Comparison of ENCODE assay signal across 26 cellular contexts in the genomic region with DNA sequence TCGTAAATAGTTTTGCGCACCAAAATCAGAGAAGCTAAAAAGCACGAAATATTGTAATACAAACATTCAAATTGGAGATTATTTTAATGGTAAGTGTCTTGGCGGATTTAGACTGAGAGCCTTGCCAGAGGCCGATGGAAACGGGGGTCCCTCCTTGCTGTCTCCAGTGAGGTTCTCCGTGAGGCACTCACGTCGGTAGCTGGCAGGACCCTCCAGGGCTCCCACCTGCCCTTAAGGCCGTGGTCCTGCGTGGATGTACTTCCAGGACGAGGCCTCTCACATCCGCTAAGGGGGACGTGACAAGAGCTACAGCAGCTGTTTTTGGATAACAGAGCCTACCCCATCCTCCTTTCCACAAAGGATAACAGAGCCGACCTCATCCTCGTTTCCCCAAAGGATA. TPM values are rescaled to one million over a fixed set of nuclear protein-coding genes. Genes with fewer than 3 reads are reported as not detected.
"Had no signal": no experiment of that assay in that cellular context is flagged by ENCODE, and none has a peak within 500 bp of the region (broad histone marks: within the 10 kb centered on the region; RNA-seq: fewer than 3 reads in every experiment).

No MANE protein-coding gene starts in this region.

- H3K4me3 Mint-ChIP-seq: activated CD4-positive, alpha-beta memory T cell treated with anti-CD3 and anti-CD28 coated beads, Interleukin-2, amount 10 ng/mL, durations not matched to agents 7 days and 5 days; activated CD4-positive, alpha-beta T cell treated with anti-CD3 and anti-CD28 coated beads, Interleukin-2, amount 10 ng/mL, durations not matched to agents 7 days and 5 days; activated naive CD4-positive, alpha-beta T cell treated with anti-CD3 and anti-CD28 coated beads, Interleukin-2, amount 50 U/mL, for 24 hours; activated naive CD8-positive, alpha-beta T cell treated with anti-CD3 and anti-CD28 coated beads, Interleukin-2, amount 50 U/mL, for 24 hours; activated T-cell treated with anti-CD3 and anti-CD28 coated beads, Interleukin-2, amount 50 U/mL, for 4 hours; activated T-helper 17 cell treated with anti-CD3 and anti-CD28 coated beads, Interleukin-2, amount 50 U/mL, for 72 hours; immature natural killer cell; nephron progenitor cell had no signal

- H3K27me3 ChIP-seq: gastrocnemius medialis, uterus had no signal

- H3K4me3 ChIP-seq: coronary artery, gastrocnemius medialis, lung, mucosa of descending colon, psoas muscle, spleen, transverse colon, uterus had no signal

- DNase-seq: activated CD4-positive, alpha-beta memory T cell treated with anti-CD3 and anti-CD28 coated beads, Interleukin-2, amount 10 ng/mL, durations not matched to agents 7 days and 5 days; activated CD4-positive, alpha-beta T cell treated with anti-CD3 and anti-CD28 coated beads, Interleukin-2, amount 10 ng/mL, durations not matched to agents 7 days and 5 days; activated CD4-positive, CD25-positive, alpha-beta regulatory T cell treated with anti-CD3 and anti-CD28 coated beads, Interleukin-2, amount 50 U/mL, for 72 hours; activated naive CD8-positive, alpha-beta T cell treated with anti-CD3 and anti-CD28 coated beads, Interleukin-2, amount 50 U/mL, for 24 hours; activated T-cell treated with anti-CD3 and anti-CD28 coated beads, Interleukin-2, amount 50 U/mL, for 4 hours; cerebellar nuclear complex; effector memory CD4-positive, alpha-beta T cell; erythroblast; gastrocnemius medialis; immature natural killer cell; mesendoderm; nephron progenitor cell; occipital lobe; spleen; stimulated activated naive CD4-positive, alpha-beta T cell; T-helper 2 cell; transverse colon; uterus had no signal

- H3K36me3 Mint-ChIP-seq: activated naive CD4-positive, alpha-beta T cell treated with anti-CD3 and anti-CD28 coated beads, Interleukin-2, amount 50 U/mL, for 24 hours; immature natural killer cell had no signal

- H3K9ac ChIP-seq: parathyroid adenoma had no signal

- H3K4me1 Mint-ChIP-seq: activated CD4-positive, alpha-beta memory T cell treated with anti-CD3 and anti-CD28 coated beads, Interleukin-2, amount 10 ng/mL, durations not matched to agents 7 days and 5 days; activated CD4-positive, alpha-beta T cell treated with anti-CD3 and anti-CD28 coated beads, Interleukin-2, amount 10 ng/mL, durations not matched to agents 7 days and 5 days; activated naive CD4-positive, alpha-beta T cell treated with anti-CD3 and anti-CD28 coated beads, Interleukin-2, amount 50 U/mL, for 24 hours; activated naive CD8-positive, alpha-beta T cell treated with anti-CD3 and anti-CD28 coated beads, Interleukin-2, amount 50 U/mL, for 24 hours; activated T-helper 17 cell treated with anti-CD3 and anti-CD28 coated beads, Interleukin-2, amount 50 U/mL, for 72 hours; immature natural killer cell had no signal

- H3K27ac ChIP-seq: coronary artery, gastrocnemius medialis, parathyroid adenoma, psoas muscle, spleen, transverse colon, uterus had no signal

- H3K9me3 Mint-ChIP-seq: activated CD4-positive, alpha-beta memory T cell treated with anti-CD3 and anti-CD28 coated beads, Interleukin-2, amount 10 ng/mL, durations not matched to agents 7 days and 5 days; activated CD4-positive, alpha-beta T cell treated with anti-CD3 and anti-CD28 coated beads, Interleukin-2, amount 10 ng/mL, durations not matched to agents 7 days and 5 days; activated naive CD4-positive, alpha-beta T cell treated with anti-CD3 and anti-CD28 coated beads, Interleukin-2, amount 50 U/mL, for 24 hours; activated naive CD8-positive, alpha-beta T cell treated with anti-CD3 and anti-CD28 coated beads, Interleukin-2, amount 50 U/mL, for 24 hours; activated T-cell treated with anti-CD3 and anti-CD28 coated beads, Interleukin-2, amount 50 U/mL, for 4 hours; activated T-helper 17 cell treated with anti-CD3 and anti-CD28 coated beads, Interleukin-2, amount 50 U/mL, for 72 hours; immature natural killer cell; nephron progenitor cell had no signal

- H3K36me3 ChIP-seq: gastrocnemius medialis, spleen, transverse colon, uterus had no signal

- H3K4me1 ChIP-seq: gastrocnemius medialis, parathyroid adenoma, psoas muscle, transverse colon, uterus had no signal

- ATAC-seq: activated naive CD8-positive, alpha-beta T cell treated with anti-CD3 and anti-CD28 coated beads, Interleukin-2, amount 50 U/mL, for 24 hours; activated T-cell treated with anti-CD3 and anti-CD28 coated beads, Interleukin-2, amount 50 U/mL, for 4 hours; activated T-helper 17 cell treated with anti-CD3 and anti-CD28 coated beads, Interleukin-2, amount 50 U/mL, for 72 hours; gastrocnemius medialis; mucosa of descending colon; psoas muscle had no signal

- H3K9me3 ChIP-seq: gastrocnemius medialis, mucosa of descending colon, psoas muscle, spleen, transverse colon, uterus had no signal

- H3K27ac Mint-ChIP-seq: activated CD4-positive, alpha-beta memory T cell treated with anti-CD3 and anti-CD28 coated beads, Interleukin-2, amount 10 ng/mL, durations not matched to agents 7 days and 5 days; activated CD4-positive, alpha-beta T cell treated with anti-CD3 and anti-CD28 coated beads, Interleukin-2, amount 10 ng/mL, durations not matched to agents 7 days and 5 days; activated naive CD4-positive, alpha-beta T cell treated with anti-CD3 and anti-CD28 coated beads, Interleukin-2, amount 50 U/mL, for 24 hours; activated naive CD8-positive, alpha-beta T cell treated with anti-CD3 and anti-CD28 coated beads, Interleukin-2, amount 50 U/mL, for 24 hours; activated T-helper 17 cell treated with anti-CD3 and anti-CD28 coated beads, Interleukin-2, amount 50 U/mL, for 72 hours; immature natural killer cell; nephron progenitor cell had no signal

- H3K27me3 Mint-ChIP-seq: activated CD4-positive, alpha-beta memory T cell treated with anti-CD3 and anti-CD28 coated beads, Interleukin-2, amount 10 ng/mL, durations not matched to agents 7 days and 5 days; activated CD4-positive, alpha-beta T cell treated with anti-CD3 and anti-CD28 coated beads, Interleukin-2, amount 10 ng/mL, durations not matched to agents 7 days and 5 days had no signal

RNA-seq across cellular contexts. Expression of gene NKD2, which starts 7.9 kb away (rescaled TPM):
- total RNA-seq: gastrocnemius medialis, myocyte had no signal
